ENCODE assay signal across 18 cellular contexts in the genomic region with DNA sequence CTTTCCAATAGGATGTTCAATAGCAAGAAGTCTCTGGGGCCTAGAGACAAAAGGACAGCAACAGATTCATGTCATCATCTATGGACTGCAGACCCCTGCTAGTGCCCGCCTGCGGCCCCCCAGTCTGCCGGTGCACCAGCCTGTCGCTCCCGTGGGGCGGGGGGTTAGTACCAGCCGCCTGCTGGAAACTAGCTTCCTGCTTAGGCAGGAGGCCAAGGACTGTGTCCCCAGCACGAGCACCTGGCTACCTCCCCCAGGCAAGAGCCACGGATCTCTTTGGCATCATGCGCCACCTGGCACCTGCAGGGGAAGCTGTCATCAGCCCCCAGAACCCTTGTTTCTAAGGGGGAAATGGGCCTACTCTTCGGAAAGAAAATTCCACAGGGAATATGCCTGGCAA.
DNase-seq lines count a peak whose midpoint lies in the region; ATAC-seq, FAIRE-seq and TF ChIP-seq lines count a peak whose summit lies in the region.
"Had no signal": no experiment of that assay in that cellular context is flagged by ENCODE, and none has a peak within 500 bp of the region (broad histone marks: within the 10 kb centered on the region; RNA-seq: fewer than 3 reads in every experiment).

No MANE protein-coding gene starts in this region.

- H3K27ac ChIP-seq in HEK293 (ENCODE audit: extremely low read depth, low read depth, low read length) (no peak overlapping the region), pancreas (no peak overlapping the region), foreskin keratinocyte (no peak overlapping the region), brain microvascular endothelial cell (no peak overlapping the region)
- H3K27ac ChIP-seq: A549 had no signal

- H3K4me3 Mint-ChIP-seq in activated B cell treated with CpG ODN at 0.5 μM for 24 hours: no peak overlapping the region
- H3K4me3 Mint-ChIP-seq: activated CD4-positive, alpha-beta memory T cell treated with anti-CD3 and anti-CD28 coated beads for 36 hours; activated T-helper 17 cell treated with anti-CD3 and anti-CD28 coated beads, Interleukin-2, amount 50 U/mL, for 72 hours had no signal

- peaks cover 35% of the 10 kb centered on the region for H3K36me3 Mint-ChIP-seq in activated B cell treated with CpG ODN at 0.5 μM for 24 hours (ENCODE audit: low read depth)

- no peaks in the 10 kb centered on the region for H3K9me3 Mint-ChIP-seq in activated B cell treated with CpG ODN at 0.5 μM for 24 hours
- H3K9me3 Mint-ChIP-seq: activated CD4-positive, alpha-beta memory T cell treated with anti-CD3 and anti-CD28 coated beads for 36 hours; activated T-helper 17 cell treated with anti-CD3 and anti-CD28 coated beads, Interleukin-2, amount 50 U/mL, for 72 hours had no signal

- no peak for FAIRE-seq in pancreas (lab: Jason Lieb, UNC)
- FAIRE-seq: A549, GM19239, kidney had no signal

- in situ Hi-C loops in brain microvascular endothelial cell (cut with HindIII; ENCODE audit: low pct_ligation_motif_present, low sequenced_read_pairs): no loop called here

- H3K4me3 ChIP-seq in HEK293 (ENCODE audit: low read depth, low read length) (no peak overlapping the region), pancreas (no peak overlapping the region), brain microvascular endothelial cell (ENCODE audit: low read depth, low read length) (no peak overlapping the region)
- H3K4me3 ChIP-seq: A549, heart right ventricle, ovary had no signal

- WGBS in pancreas, 2 donors: 49 to 53% methylated on average over 11 of the region's 11 CpGs

- H3K36me3 ChIP-seq in HEK293 (ENCODE audit: control insufficient read depth in 2 of 2, insufficient read depth in 1 of 2, low read length in 2 of 2) (peaks cover 0 to 34% of the 10 kb centered on the region in 2 experiments; a peak in 1 of 3 replicates), pancreas (peaks cover 0 to 19% (median 16%) of the 10 kb centered on the region in 3 donors), brain microvascular endothelial cell (replicated peaks) (peaks cover 8% of the 10 kb centered on the region)
- H3K36me3 ChIP-seq: ovary had no signal

- POLR2A ChIA-PET in HEK293 (lab: Yijun Ruan, JAX): no interaction called here
- POLR2A ChIA-PET in activated B cell treated with CpG ODN at 0.5 μM for 24 hours (lab: Charles Lee): interaction anchor here (1.3 kb wide), 1 partner anchor 11 kb away, joined by 3 read pairs; no protein-coding TSS in a partner anchor

- no peak for TF ChIP-seq CTCF in HEK293 (tag by site-specific recombination; IDR thresholded peaks at IDR 0.05)
- no peak for TF ChIP-seq CTCF in activated B cell treated with CpG ODN at 0.5 μM for 24 hours (IDR thresholded peaks at IDR 0.05)
- no peak for TF ChIP-seq CTCF in pancreas (IDR thresholded peaks at IDR 0.05)
- TF ChIP-seq CTCF in foreskin keratinocyte (conservative IDR thresholded peaks at IDR 0.05): no peak
- TF ChIP-seq CTCF in brain microvascular endothelial cell (IDR thresholded peaks at IDR 0.05; ENCODE audit: low read depth, low read length, missing control alignments): no peak

- no peak for ATAC-seq in activated B cell treated with CpG ODN at 0.5 μM for 24 hours (ENCODE audit: low read depth)
- ATAC-seq in pancreas: peak in 3 of 4 donors; percentile 7 to 15 (median 14)
- no peak for ATAC-seq in GM19455 (IDR thresholded peaks at IDR 0.05; ENCODE audit: unreplicated experiment)
- ATAC-seq in foreskin keratinocyte: no peak
- ATAC-seq: activated T-helper 17 cell treated with anti-CD3 and anti-CD28 coated beads, Interleukin-2, amount 50 U/mL, for 72 hours had no signal

- H3K4me1 Mint-ChIP-seq in activated B cell treated with CpG ODN at 0.5 μM for 24 hours: peaks cover 18% of the 10 kb centered on the region

- CTCF ChIA-PET in HEK293 (lab: Yijun Ruan, JAX): interaction anchor here (0.6 to 2.8 kb wide), 5 partner anchors 9 to 819 kb away, joined by 3 to 6 read pairs (median 3); no protein-coding TSS in a partner anchor
- CTCF ChIA-PET in activated B cell treated with CpG ODN at 0.5 μM for 24 hours (lab: Charles Lee): interaction anchor here (2.2 to 5.6 kb wide), 2 partner anchors 44 to 64 kb away, joined by 7 to 78 read pairs; a partner anchor contains a TSS

- intact Hi-C loops in activated B cell treated with CpG ODN at 0.5 μM for 24 hours (cut with micrococcal nuclease) (no loop called here), pancreas (cut with DNase I) (no loop called here)

- H3K4me1 ChIP-seq in HEK293 (ENCODE audit: control insufficient read depth, insufficient read depth, low read length): peaks cover 2% of the 10 kb centered on the region; the same call in 1 of the 2 replicates
- H3K4me1 ChIP-seq in pancreas: peaks cover 0 to 2% (median 0%) of the 10 kb centered on the region in 3 donors
- H3K4me1 ChIP-seq in foreskin keratinocyte: no peaks in the 10 kb centered on the region

- DNase-seq in NCI-H2029 (lab: John Stamatoyannopoulos, UW) (peak; percentile 36), NCI-H2029 treated with DMSO at 0.1 percent for 48 hours (lab: John Stamatoyannopoulos, UW) (no peak), activated B cell treated with CpG ODN at 0.5 μM for 24 hours (no peak), pancreas (no peak), foreskin keratinocyte (no peak), brain microvascular endothelial cell (no peak)
- DNase-seq: activated CD4-positive, alpha-beta memory T cell treated with anti-CD3 and anti-CD28 coated beads for 36 hours; heart right ventricle; KG1; kidney; midbrain; NCI-H146 had no signal

- H3K27me3 ChIP-seq in pancreas (no peaks in the 10 kb centered on the region), foreskin keratinocyte (no peaks in the 10 kb centered on the region), brain microvascular endothelial cell (replicated peaks) (no peaks in the 10 kb centered on the region)
- H3K27me3 ChIP-seq: heart right ventricle, ovary had no signal

- no peaks in the 10 kb centered on the region for H3K27me3 Mint-ChIP-seq in activated B cell treated with CpG ODN at 0.5 μM for 24 hours
- H3K27me3 Mint-ChIP-seq: activated CD4-positive, alpha-beta memory T cell treated with anti-CD3 and anti-CD28 coated beads for 36 hours; activated T-helper 17 cell treated with anti-CD3 and anti-CD28 coated beads, Interleukin-2, amount 50 U/mL, for 72 hours had no signal

- H3K9me3 ChIP-seq in HEK293 (ENCODE audit: control insufficient read depth, insufficient read depth, low read depth, low read length) (no peaks in the 10 kb centered on the region), pancreas (no peaks in the 10 kb centered on the region)
- H3K9me3 ChIP-seq: A549, heart right ventricle, ovary had no signal

- peak overlapping the region; percentile 25 for H3K27ac Mint-ChIP-seq in activated B cell treated with CpG ODN at 0.5 μM for 24 hours
- H3K27ac Mint-ChIP-seq: activated CD4-positive, alpha-beta memory T cell treated with anti-CD3 and anti-CD28 coated beads for 36 hours; activated T-helper 17 cell treated with anti-CD3 and anti-CD28 coated beads, Interleukin-2, amount 50 U/mL, for 72 hours had no signal

TF ChIP-seq in HEK293, 187 proteins besides CTCF, POLR2A, EP300 and RAD21:
- TF ChIP-seq SCRT2 (tag by site-specific recombination; IDR thresholded peaks at IDR 0.05): peak; percentile 44; the same call in 1 of the 2 replicates
- TF ChIP-seq, protein P1, sequence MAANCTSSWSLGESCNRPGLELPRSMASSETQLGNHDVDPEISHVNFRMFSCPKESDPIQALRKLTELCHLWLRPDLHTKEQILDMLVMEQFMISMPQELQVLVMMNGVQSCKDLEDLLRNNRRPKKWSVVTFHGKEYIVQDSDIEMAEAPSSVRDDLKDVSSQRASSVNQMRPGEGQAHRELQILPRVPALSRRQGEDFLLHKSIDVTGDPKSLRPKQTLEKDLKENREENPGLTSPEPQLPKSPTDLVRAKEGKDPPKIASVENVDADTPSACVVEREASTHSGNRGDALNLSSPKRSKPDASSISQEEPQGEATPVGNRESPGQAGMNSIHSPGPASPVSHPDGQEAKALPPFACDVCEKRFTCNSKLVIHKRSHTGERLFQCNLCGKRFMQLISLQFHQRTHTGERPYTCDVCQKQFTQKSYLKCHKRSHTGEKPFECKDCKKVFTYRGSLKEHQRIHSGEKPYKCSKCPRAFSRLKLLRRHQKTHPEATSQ (tag by site-specific recombination; IDR thresholded peaks at IDR 0.05): no peak
TF ChIP-seq in HEK293: peak in this region for 1.

Comparison
In these comparisons a context has a peak if more than half of its experiments do, and no peak if none do; other contexts are left out.
1. ATAC-seq: peak in pancreas (3 of 4); none in activated B cell treated with CpG ODN at 0.5 μM for 24 hours (single experiment), GM19455 (single experiment) and foreskin keratinocyte (single experiment).